8 cellular contexts compared by ENCODE assay signal in genomic region chr16:11560701-11561439, GRCh38. TPM values are rescaled to one million over a fixed set of nuclear protein-coding genes. Genes with fewer than 3 reads are reported as not detected.
DNase-seq lines count a peak whose midpoint lies in the region; ATAC-seq and TF ChIP-seq lines count a peak whose summit lies in the region.

No MANE protein-coding gene starts in this region.

- peak overlapping the region; percentile 90 for H3K4me3 Mint-ChIP-seq in natural killer cell treated with Interleukin-12 subunit alpha and Interleukin-12 subunit beta and Interleukin-15 and Interleukin-18, amount 100 ng/mL, for 72 hours

- no peak for DNase-seq in AG04450 (ENCODE audit: low read depth, low spot score)
- DNase-seq in activated CD4-positive, CD25-positive, alpha-beta regulatory T cell treated with anti-CD3 and anti-CD28 coated beads, Interleukin-2, amount 50 U/mL, for 16 hours (ENCODE audit: low read depth, low spot score), result peak; percentile 31
- no peak for DNase-seq in coronary artery (ENCODE audit: low spot score)
- DNase-seq in natural killer cell treated with Interleukin-12 subunit alpha and Interleukin-12 subunit beta and Interleukin-15 and Interleukin-18, amount 100 ng/mL, for 72 hours (ENCODE audit: low spot score), result peak; percentile 89
- DNase-seq in upper lobe of right lung, result peak; percentile 49
- no peak for DNase-seq in A673 (ENCODE audit: low spot score)

- TF ChIP-seq CTCF in AG04450 (IDR thresholded peaks at IDR 0.05; ENCODE audit: low read depth, low read length), result no peak
- no peak for TF ChIP-seq CTCF in coronary artery (IDR thresholded peaks at IDR 0.05)
- TF ChIP-seq CTCF in upper lobe of right lung (IDR thresholded peaks at IDR 0.05), result no peak
- no peak for TF ChIP-seq CTCF in A673 (conservative IDR thresholded peaks at IDR 0.05; ENCODE audit: low read depth, low read length)

- intact Hi-C loops in upper lobe of right lung (cut with DNase I), result no loop called here
- intact Hi-C loops in A673 (cut with micrococcal nuclease; ENCODE audit: unreplicated experiment), result no loop called here

- H3K9me3 ChIP-seq in AG04450 (ENCODE audit: control insufficient read depth, insufficient read depth, low read length), result peaks cover 14% of the 10 kb centered on the region
- H3K9me3 ChIP-seq in upper lobe of right lung, result no peaks in the 10 kb centered on the region
- H3K9me3 ChIP-seq in A673 (ENCODE audit: low read depth, low read length, poor library complexity, severe bottlenecking), result no peaks in the 10 kb centered on the region

- no TSS peak for BruUV-seq in A673 (replicated peaks; lab: Mats Ljungman, UMichigan)

- H3K9me3 Mint-ChIP-seq in natural killer cell treated with Interleukin-12 subunit alpha and Interleukin-12 subunit beta and Interleukin-15 and Interleukin-18, amount 100 ng/mL, for 72 hours, result no peaks in the 10 kb centered on the region

- H3K4me3 ChIP-seq in AG04450 (ENCODE audit: low read depth, low read length) (no peak overlapping the region), coronary artery (no peak overlapping the region), upper lobe of right lung (no peak overlapping the region), A673 (ENCODE audit: low read depth, low read length, poor library complexity, severe bottlenecking) (no peak overlapping the region)

- peaks cover 45 to 64% of the 10 kb centered on the region in 2 donors for H3K4me1 Mint-ChIP-seq in natural killer cell treated with Interleukin-12 subunit alpha and Interleukin-12 subunit beta and Interleukin-15 and Interleukin-18, amount 100 ng/mL, for 72 hours (ENCODE audit: low read depth in 2 of 2)

- POLR2A ChIA-PET in AG04450 (lab: Yijun Ruan, JAX), result interaction anchor here (0.6 kb wide), 1 partner anchor 153 kb away, joined by 12 read pairs; no protein-coding TSS in a partner anchor
- POLR2A ChIA-PET in A673 (lab: Charles Lee; ENCODE audit: low non-redundant PET), result no interaction called here

- peak; percentile 95 to 97 for ATAC-seq in natural killer cell treated with Interleukin-12 subunit alpha and Interleukin-12 subunit beta and Interleukin-15 and Interleukin-18, amount 100 ng/mL, for 72 hours
- peak; percentile 66 for ATAC-seq in upper lobe of right lung
- no peak for ATAC-seq in HG03520 (IDR thresholded peaks at IDR 0.05; ENCODE audit: unreplicated experiment)
- ATAC-seq in GM18870 (IDR thresholded peaks at IDR 0.05; ENCODE audit: unreplicated experiment), result no peak

- H3K27me3 Mint-ChIP-seq in natural killer cell treated with Interleukin-12 subunit alpha and Interleukin-12 subunit beta and Interleukin-15 and Interleukin-18, amount 100 ng/mL, for 72 hours, result no peaks in the 10 kb centered on the region

- H3K36me3 Mint-ChIP-seq in natural killer cell treated with Interleukin-12 subunit alpha and Interleukin-12 subunit beta and Interleukin-15 and Interleukin-18, amount 100 ng/mL, for 72 hours, result peaks cover 14% of the 10 kb centered on the region

- H3K4me1 ChIP-seq in upper lobe of right lung (peaks cover 42% of the 10 kb centered on the region), A673 (ENCODE audit: insufficient read depth, low read length, poor library complexity, severe bottlenecking) (no peaks in the 10 kb centered on the region)

- peak overlapping the region; percentile 90 to 92 for H3K27ac Mint-ChIP-seq in natural killer cell treated with Interleukin-12 subunit alpha and Interleukin-12 subunit beta and Interleukin-15 and Interleukin-18, amount 100 ng/mL, for 72 hours

- H3K36me3 ChIP-seq in upper lobe of right lung (peaks cover 16% of the 10 kb centered on the region), A673 (ENCODE audit: insufficient read depth, low read length, poor library complexity, severe bottlenecking) (no peaks in the 10 kb centered on the region)

- H3K27me3 ChIP-seq in AG04450 (ENCODE audit: control insufficient read depth, insufficient read depth, low read length), result no peaks in the 10 kb centered on the region
- no peaks in the 10 kb centered on the region for H3K27me3 ChIP-seq in upper lobe of right lung
- H3K27me3 ChIP-seq in A673 (replicated peaks; ENCODE audit: insufficient read depth, low read depth, low read length, poor library complexity), result no peaks in the 10 kb centered on the region

- CTCF ChIA-PET in AG04450 (lab: Charles Lee) (no interaction called here), A673 (lab: Charles Lee) (no interaction called here)

- H3K27ac ChIP-seq in AG04450 (ENCODE audit: low read depth, low read length), result peak overlapping the region; percentile 52
- H3K27ac ChIP-seq in coronary artery, result peak overlapping the region; percentile 48 to 53
- H3K27ac ChIP-seq in upper lobe of right lung, result peak overlapping the region; percentile 53
- H3K27ac ChIP-seq in A673 (ENCODE audit: low read depth, low read length, poor library complexity, severe bottlenecking), result no peak overlapping the region

RNA-seq across cellular contexts. Expression of gene LITAF, which starts 25.8 kb away (rescaled TPM):
- 190 and 217 TPM in 2 replicates for polyA plus RNA-seq in AG04450 (2011; rRNA removed)
- polyA minus RNA-seq in AG04450 (2011; rRNA and poly(A)+ RNA removed), result 165 and 233 TPM in 2 replicates
- 100 to 1,000 TPM; 112 to 191 TPM for total RNA-seq in natural killer cell treated with Interleukin-12 subunit alpha and Interleukin-12 subunit beta and Interleukin-15 and Interleukin-18, amount 100 ng/mL, for 72 hours
- total RNA-seq in upper lobe of right lung (242 TPM), A673 (2021) (6.9 and 12.2 TPM in 2 replicates)

Comparison
In these comparisons a context has a peak if more than half of its experiments do, and no peak if none do; other contexts are left out.
1. DNase-seq: peak in activated CD4-positive, CD25-positive, alpha-beta regulatory T cell treated with anti-CD3 and anti-CD28 coated beads, Interleukin-2, amount 50 U/mL, for 16 hours (single experiment), natural killer cell treated with Interleukin-12 subunit alpha and Interleukin-12 subunit beta and Interleukin-15 and Interleukin-18, amount 100 ng/mL, for 72 hours (single experiment) and upper lobe of right lung (single experiment); none in AG04450 (single experiment), coronary artery (single experiment) and A673 (single experiment).
2. ATAC-seq: peak in natural killer cell treated with Interleukin-12 subunit alpha and Interleukin-12 subunit beta and Interleukin-15 and Interleukin-18, amount 100 ng/mL, for 72 hours (2 of 2) and upper lobe of right lung (single experiment); none in HG03520 (single experiment) and GM18870 (single experiment).